In genomic region chrX:149491812-149492211, GRCh38 we compare ENCODE assay signal across 19 cellular contexts. TPM values are rescaled to one million over a fixed set of nuclear protein-coding genes. Genes with fewer than 3 reads are reported as not detected.
DNase-seq lines count a peak whose midpoint lies in the region; ATAC-seq and TF ChIP-seq lines count a peak whose summit lies in the region.
"Had no signal": no experiment of that assay in that cellular context is flagged by ENCODE, and none has a peak within 500 bp of the region (broad histone marks: within the 10 kb centered on the region; RNA-seq: fewer than 3 reads in every experiment).

No MANE protein-coding gene starts in this region.

- no peak for TF ChIP-seq POLR2A in transverse colon (IDR thresholded peaks at IDR 0.05)

- in situ Hi-C loops in transverse colon (cut with MboI; ENCODE audit: low pct_ligation_motif_present in 1 of 4, low pct_unique_long_range_greater_than_20kb in 1 of 4, low sequenced_read_pairs in 3 of 4): loop anchor here in 1 of 4 donors (25.0 kb wide), 1 partner anchor 1580 kb away; the partner anchor contains the start of gene FMR1

- H3K4me3 ChIP-seq in right atrium auricular region (no peak overlapping the region), PC-9 (no peak overlapping the region), transverse colon (no peak overlapping the region)
- H3K4me3 ChIP-seq: MG63 had no signal

- DNase-seq in right atrium auricular region (ENCODE audit: low spot score): no peak
- no peak for DNase-seq in left cardiac atrium
- DNase-seq in PC-9: peak in 1 of 2 experiments; percentile 90
- peak; percentile 20 to 47 for DNase-seq in left colon
- peak; percentile 47 for DNase-seq in transverse colon
- no peak for DNase-seq in DMS153 treated with DMSO at 0.1 percent for 48 hours (lab: John Stamatoyannopoulos, UW; ENCODE audit: unreplicated experiment)
- DNase-seq in activated CD8-positive, alpha-beta T cell treated with anti-CD3 and anti-CD28 coated beads, Interleukin-2, amount 10 ng/mL, durations not matched to agents 7 days and 5 days: no peak
- DNase-seq in sciatic nerve (ENCODE audit: low spot score): no peak
- DNase-seq: DND-41, GF-D8, GOT3, KG1, MG63, NCI-H187 treated with DMSO at 0.1 percent for 48 hours, NCI-H2171 treated with DMSO at 0.1 percent for 48 hours, NCI-H510A, SHP77 treated with DMSO at 0.1 percent for 48 hours had no signal

- H3K4me3 Mint-ChIP-seq in activated CD8-positive, alpha-beta T cell treated with anti-CD3 and anti-CD28 coated beads, Interleukin-2, amount 10 ng/mL, durations not matched to agents 7 days and 5 days: no peak overlapping the region
- H3K4me3 Mint-ChIP-seq: CD14-positive monocyte had no signal

- H3K27ac ChIP-seq in right atrium auricular region (peak overlapping the region; percentile 54 to 73), PC-9 (peak overlapping the region; percentile 86; the same call in 1 of the 2 replicates), transverse colon (peak overlapping the region in 3 of 4 donors; percentile 21 to 61 (median 23))

- CTCF ChIA-PET in PC-9 (lab: Charles Lee): no interaction called here
- CTCF ChIA-PET in activated CD8-positive, alpha-beta T cell treated with anti-CD3 and anti-CD28 coated beads, Interleukin-2, amount 10 ng/mL, durations not matched to agents 7 days and 5 days (lab: Charles Lee): no interaction called here

- H3K27me3 ChIP-seq in right atrium auricular region (no peaks in the 10 kb centered on the region), PC-9 (ENCODE audit: insufficient read depth, low read depth) (no peaks in the 10 kb centered on the region), transverse colon (no peaks in the 10 kb centered on the region)
- H3K27me3 ChIP-seq: MG63 had no signal

- ATAC-seq in left cardiac atrium (no peak), left colon (peak; percentile 58), sciatic nerve (no peak)
- ATAC-seq in activated CD8-positive, alpha-beta T cell treated with anti-CD3 and anti-CD28 coated beads, Interleukin-2, amount 10 ng/mL, durations not matched to agents 7 days and 5 days: no peak

- TF ChIP-seq EP300 in transverse colon (IDR thresholded peaks at IDR 0.05; ENCODE audit: low read depth): no peak

- TF ChIP-seq CTCF in right atrium auricular region (IDR thresholded peaks at IDR 0.05): no peak
- no peak for TF ChIP-seq CTCF in PC-9 (conservative IDR thresholded peaks at IDR 0.05)
- no peak for TF ChIP-seq CTCF in transverse colon (IDR thresholded peaks at IDR 0.05)

- H2AFZ ChIP-seq in PC-9: no peak overlapping the region

- WGBS in transverse colon (ENCODE audit: low coverage in 1 of 2), 2 donors: 20 to 28% methylated on average over 2 of the region's 2 CpGs

- H3K36me3 Mint-ChIP-seq in activated CD8-positive, alpha-beta T cell treated with anti-CD3 and anti-CD28 coated beads, Interleukin-2, amount 10 ng/mL, durations not matched to agents 7 days and 5 days (ENCODE audit: low read depth): peaks cover 29% of the 10 kb centered on the region

- POLR2A ChIA-PET in PC-9 (lab: Charles Lee; ENCODE audit: unreplicated experiment): interaction anchor here (0.6 kb wide), 2 partner anchors 13 to 20 kb away, joined by 4 to 5 read pairs; no protein-coding TSS in a partner anchor
- POLR2A ChIA-PET in activated CD8-positive, alpha-beta T cell treated with anti-CD3 and anti-CD28 coated beads, Interleukin-2, amount 10 ng/mL, durations not matched to agents 7 days and 5 days (lab: Charles Lee): no interaction called here

- H3K4me1 ChIP-seq in right atrium auricular region (peaks cover 0 to 4% of the 10 kb centered on the region in 2 donors), PC-9 (replicated peaks; ENCODE audit: insufficient read depth) (peaks cover 68% of the 10 kb centered on the region), transverse colon (peaks cover 0 to 17% (median 8%) of the 10 kb centered on the region in 4 donors)

- BruUV-seq in PC-9 (replicated peaks; lab: Mats Ljungman, UMichigan): no TSS peak

- peaks cover 25% of the 10 kb centered on the region for H3K36me3 ChIP-seq in right atrium auricular region
- peaks cover 73% of the 10 kb centered on the region for H3K36me3 ChIP-seq in PC-9 (ENCODE audit: low read depth)
- H3K36me3 ChIP-seq in transverse colon: peaks cover 0 to 4% (median 0%) of the 10 kb centered on the region in 4 donors
- H3K36me3 ChIP-seq: MG63 had no signal

- peaks cover 46% of the 10 kb centered on the region for H3F3A ChIP-seq in PC-9 (ENCODE audit: insufficient read depth, low read depth)

- H4K20me1 ChIP-seq in PC-9 (ENCODE audit: insufficient read depth): no peaks in the 10 kb centered on the region

- H3K9me3 ChIP-seq in right atrium auricular region (no peaks in the 10 kb centered on the region), PC-9 (ENCODE audit: insufficient read depth, low read depth) (no peaks in the 10 kb centered on the region; the same call in 1 of the 2 replicates), transverse colon (no peaks in the 10 kb centered on the region)
- H3K9me3 ChIP-seq: MG63 had no signal

- H3K9me2 ChIP-seq in PC-9 (ENCODE audit: insufficient read depth): no peaks in the 10 kb centered on the region

- H3K27me3 Mint-ChIP-seq in activated CD8-positive, alpha-beta T cell treated with anti-CD3 and anti-CD28 coated beads, Interleukin-2, amount 10 ng/mL, durations not matched to agents 7 days and 5 days (ENCODE audit: low read depth): no peaks in the 10 kb centered on the region

- H3K79me2 ChIP-seq in PC-9 (ENCODE audit: low read depth): peaks cover 8% of the 10 kb centered on the region

- intact Hi-C loops in left cardiac atrium (cut with DNase I): no loop called here
- intact Hi-C loops in PC-9 (cut with micrococcal nuclease; ENCODE audit: unreplicated experiment): loop anchor here (10.0 kb wide), 1 partner anchor 1577 kb away; the partner anchor contains the start of gene FMR1
- intact Hi-C loops in left colon (cut with DNase I, micrococcal nuclease): no loop called here
- intact Hi-C loops in transverse colon (cut with DNase I; ENCODE audit: low total_unique reads): no loop called here
- intact Hi-C loops in sciatic nerve (cut with DNase I): no loop called here

- H3K4me1 Mint-ChIP-seq in activated CD8-positive, alpha-beta T cell treated with anti-CD3 and anti-CD28 coated beads, Interleukin-2, amount 10 ng/mL, durations not matched to agents 7 days and 5 days (ENCODE audit: low read depth): peaks cover 7% of the 10 kb centered on the region
- H3K4me1 Mint-ChIP-seq: CD14-positive monocyte had no signal

- H3K4me2 ChIP-seq in PC-9: peak overlapping the region; percentile 48; the same call in 1 of the 2 replicates

- no peaks in the 10 kb centered on the region for H3K9me3 Mint-ChIP-seq in activated CD8-positive, alpha-beta T cell treated with anti-CD3 and anti-CD28 coated beads, Interleukin-2, amount 10 ng/mL, durations not matched to agents 7 days and 5 days (ENCODE audit: insufficient read depth)
- H3K9me3 Mint-ChIP-seq: CD14-positive monocyte had no signal

- no peak overlapping the region for H3K27ac Mint-ChIP-seq in activated CD8-positive, alpha-beta T cell treated with anti-CD3 and anti-CD28 coated beads, Interleukin-2, amount 10 ng/mL, durations not matched to agents 7 days and 5 days

RNA-seq across cellular contexts. Expression of gene IDS, which starts 13.3 kb away (rescaled TPM):
- total RNA-seq in right atrium auricular region (10 to 100 TPM; 91.1 to 93.1 TPM), left cardiac atrium (10 to 100 TPM; 65.9 to 75.6 TPM), PC-9 (2021) (169 and 214 TPM in 2 replicates), left colon (10 to 100 TPM; 28.8 to 58.5 TPM), transverse colon (100 to 1,000 TPM in 1 of 4 donors, 10 to 100 TPM in 3; 52.5 to 137 (median 59.2) TPM), sciatic nerve (111 TPM)
- 10 to 100 TPM; 47.2 to 50.8 TPM for total RNA-seq in activated CD8-positive, alpha-beta T cell treated with anti-CD3 and anti-CD28 coated beads, Interleukin-2, amount 10 ng/mL, durations not matched to agents 7 days and 5 days

RNA-seq across cellular contexts. Expression of gene EOLA1, which starts 49.0 kb away (rescaled TPM):
- 10 to 100 TPM; 10.8 to 14.4 TPM for total RNA-seq in right atrium auricular region
- total RNA-seq in left cardiac atrium: 10 to 100 TPM; 20.0 to 23.6 TPM
- total RNA-seq in PC-9 (2021): 24.3 and 25.1 TPM in 2 replicates
- 10 to 100 TPM; 37.2 to 37.8 TPM for total RNA-seq in left colon
- 10 to 100 TPM; 12.3 to 30.7 (median 17.7) TPM for total RNA-seq in transverse colon
- 10 to 100 TPM; 45.2 to 46.5 TPM for total RNA-seq in activated CD8-positive, alpha-beta T cell treated with anti-CD3 and anti-CD28 coated beads, Interleukin-2, amount 10 ng/mL, durations not matched to agents 7 days and 5 days
- 18.9 TPM for total RNA-seq in sciatic nerve

RNA-seq across cellular contexts. Expression of gene HSFX3, which starts 57.9 kb away (rescaled TPM):
- total RNA-seq in right atrium auricular region (not detected), left cardiac atrium (not detected), PC-9 (2021) (not detected in 2 replicates), left colon (not detected), transverse colon (not detected), sciatic nerve (not detected)
- not detected for total RNA-seq in activated CD8-positive, alpha-beta T cell treated with anti-CD3 and anti-CD28 coated beads, Interleukin-2, amount 10 ng/mL, durations not matched to agents 7 days and 5 days
- total RNA-seq: A673 had no signal

Comparison
In these comparisons a context has a peak if more than half of its experiments do, and no peak if none do; other contexts are left out.
1. DNase-seq: peak in left colon (2 of 2) and transverse colon (single experiment); none in right atrium auricular region (single experiment), left cardiac atrium (single experiment), DMS153 treated with DMSO at 0.1 percent for 48 hours (single experiment), activated CD8-positive, alpha-beta T cell treated with anti-CD3 and anti-CD28 coated beads, Interleukin-2, amount 10 ng/mL, durations not matched to agents 7 days and 5 days (single experiment) and sciatic nerve (single experiment).
2. H3K27ac ChIP-seq: peak in every context shown above with its lines; median percentile 86 in PC-9; 64 in right atrium auricular region; 23 in transverse colon.